Comparison of ENCODE assay signal across 1 cellular context in the genomic region with DNA sequence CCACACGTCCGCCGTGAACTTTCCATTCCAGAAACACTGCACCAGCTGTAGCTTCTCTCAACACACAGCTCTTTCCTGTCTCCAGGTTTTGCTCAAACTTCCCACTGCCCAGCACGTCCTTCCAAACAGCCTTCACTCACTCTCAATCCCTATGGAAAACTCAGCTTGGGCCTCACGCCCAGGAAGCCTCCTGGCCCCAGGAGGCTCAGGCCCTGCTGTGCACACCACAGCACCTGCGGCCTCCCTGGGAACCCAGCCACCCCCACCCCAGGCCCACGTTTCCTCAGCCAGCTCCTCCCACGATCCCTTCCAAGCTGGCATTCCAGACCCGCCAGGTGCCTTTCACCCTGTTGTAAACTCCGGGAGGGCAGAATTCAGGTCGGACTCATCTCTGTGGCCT.
TF ChIP-seq lines count a peak whose summit lies in the region.

No MANE protein-coding gene starts in this region.

TF ChIP-seq in IMR-90, 13 proteins besides CTCF, POLR2A, EP300 and RAD21:
- TF ChIP-seq CEBPB (IDR thresholded peaks at IDR 0.05; ENCODE audit: low read depth, low read length) (no peak), MAZ (IDR thresholded peaks at IDR 0.05; ENCODE audit: borderline replicate concordance, low read depth, low read length) (no peak), MXI1 (IDR thresholded peaks at IDR 0.05; ENCODE audit: borderline replicate concordance, low read depth, low read length) (no peak), RCOR1 (IDR thresholded peaks at IDR 0.05; ENCODE audit: insufficient replicate concordance, low read length) (no peak), MAFK (IDR thresholded peaks at IDR 0.05; ENCODE audit: low read depth, low read length) (no peak)
- TF ChIP-seq, protein P1, sequence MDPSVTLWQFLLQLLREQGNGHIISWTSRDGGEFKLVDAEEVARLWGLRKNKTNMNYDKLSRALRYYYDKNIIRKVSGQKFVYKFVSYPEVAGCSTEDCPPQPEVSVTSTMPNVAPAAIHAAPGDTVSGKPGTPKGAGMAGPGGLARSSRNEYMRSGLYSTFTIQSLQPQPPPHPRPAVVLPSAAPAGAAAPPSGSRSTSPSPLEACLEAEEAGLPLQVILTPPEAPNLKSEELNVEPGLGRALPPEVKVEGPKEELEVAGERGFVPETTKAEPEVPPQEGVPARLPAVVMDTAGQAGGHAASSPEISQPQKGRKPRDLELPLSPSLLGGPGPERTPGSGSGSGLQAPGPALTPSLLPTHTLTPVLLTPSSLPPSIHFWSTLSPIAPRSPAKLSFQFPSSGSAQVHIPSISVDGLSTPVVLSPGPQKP (IDR thresholded peaks at IDR 0.05; ENCODE audit: borderline replicate concordance, low read depth, low read length) = no peak
